ENCODE assay signal across 8 cellular contexts in genomic region chrX:81195712-81196111, GRCh38. TPM values are rescaled to one million over a fixed set of nuclear protein-coding genes. Genes with fewer than 3 reads are reported as not detected.
A peak's percentile ranks its signal among the peaks of the same experiment; 100 is the strongest.
DNase-seq lines count a peak whose midpoint lies in the region; ATAC-seq and TF ChIP-seq lines count a peak whose summit lies in the region.

No MANE protein-coding gene starts in this region.

- POLR2A ChIA-PET in Panc1 (lab: Charles Lee) = no interaction called here

- CTCF ChIA-PET in Panc1 (lab: Charles Lee) = no interaction called here

- no peak overlapping the region for H3K27ac ChIP-seq in Panc1 (ENCODE audit: low read length)

- peaks cover 4% of the 10 kb centered on the region for H3K36me3 Mint-ChIP-seq in activated T-helper 17 cell treated with anti-CD3 and anti-CD28 coated beads, Interleukin-2, amount 50 U/mL, for 72 hours (ENCODE audit: low read depth)

- in situ Hi-C loops in Caki2 (cut with HindIII; ENCODE audit: low pct_unique_long_range_greater_than_20kb, low sequenced_read_pairs) (no loop called here), Panc1 (cut with HindIII; ENCODE audit: low pct_unique_long_range_greater_than_20kb, low sequenced_read_pairs) (no loop called here)

- H3K36me3 ChIP-seq in Panc1 (ENCODE audit: control insufficient read depth, insufficient read depth, low read length) = no peaks in the 10 kb centered on the region

- no peaks in the 10 kb centered on the region for H3K27me3 Mint-ChIP-seq in activated T-helper 17 cell treated with anti-CD3 and anti-CD28 coated beads, Interleukin-2, amount 50 U/mL, for 72 hours

- H3K4me3 Mint-ChIP-seq in activated T-helper 17 cell treated with anti-CD3 and anti-CD28 coated beads, Interleukin-2, amount 50 U/mL, for 72 hours = no peak overlapping the region

- no peaks in the 10 kb centered on the region for H3K4me1 Mint-ChIP-seq in activated T-helper 17 cell treated with anti-CD3 and anti-CD28 coated beads, Interleukin-2, amount 50 U/mL, for 72 hours

- DNase-seq in Caki2 (ENCODE audit: low read depth) (peak; percentile 27), Panc1 (ENCODE audit: low read depth, low spot score) (no peak), globus pallidus (ENCODE audit: low spot score) (peak; percentile 52), retina (peak; percentile 14), ureter (ENCODE audit: low spot score) (no peak)

- no TSS peak for BruUV-seq in Panc1 (replicated peaks; lab: Mats Ljungman, UMichigan)

- peak; percentile 90 for ATAC-seq in GM19455 (IDR thresholded peaks at IDR 0.05; ENCODE audit: unreplicated experiment)
- peak; percentile 81 for ATAC-seq in HG03521 (IDR thresholded peaks at IDR 0.05; ENCODE audit: unreplicated experiment)
- ATAC-seq in Panc1 = peak; percentile 74; the same call in 1 of the 2 replicates
- peak; percentile 63 for ATAC-seq in activated T-helper 17 cell treated with anti-CD3 and anti-CD28 coated beads, Interleukin-2, amount 50 U/mL, for 72 hours (replicated peaks)

- TF ChIP-seq CTCF in Panc1 (IDR thresholded peaks at IDR 0.05) = peak; percentile 75

- H3K4me3 ChIP-seq in Panc1 (ENCODE audit: low read depth in 2 of 2, low read length in 2 of 2) = no peak overlapping the region

- no peak overlapping the region for H3K27ac Mint-ChIP-seq in activated T-helper 17 cell treated with anti-CD3 and anti-CD28 coated beads, Interleukin-2, amount 50 U/mL, for 72 hours

- H3K9me3 Mint-ChIP-seq in activated T-helper 17 cell treated with anti-CD3 and anti-CD28 coated beads, Interleukin-2, amount 50 U/mL, for 72 hours = no peaks in the 10 kb centered on the region

- intact Hi-C loops in Panc1 (cut with micrococcal nuclease; ENCODE audit: unreplicated experiment) = loop anchor here (10.0 kb wide), 1 partner anchor 321 kb away; no protein-coding TSS in a partner anchor

- H3K27me3 ChIP-seq in Panc1 (ENCODE audit: control insufficient read depth, insufficient read depth, low read length) = no peaks in the 10 kb centered on the region

- no peaks in the 10 kb centered on the region for H3K4me1 ChIP-seq in Panc1 (ENCODE audit: control insufficient read depth, insufficient read depth, low read length)

- no peaks in the 10 kb centered on the region for H3K9me3 ChIP-seq in Panc1 (ENCODE audit: control insufficient read depth, insufficient read depth, low read depth, low read length)

RNA-seq across cellular contexts. Expression of gene HMGN5, which starts 6.0 kb away (rescaled TPM):
- total RNA-seq in Caki2 (2014; rRNA removed; shearing (Covaris generic); ENCODE audit: low replicate concordance) = 0.61 and 1.7 TPM in 2 replicates
- 1.5 TPM for total RNA-seq in Panc1 (2021; ENCODE audit: unreplicated experiment)
- 2.0 TPM for polyA plus RNA-seq in Panc1 (2012; ENCODE audit: insufficient read length)
- 1 to 10 TPM; 1.2 to 2.8 TPM for total RNA-seq in activated T-helper 17 cell treated with anti-CD3 and anti-CD28 coated beads, Interleukin-2, amount 50 U/mL, for 72 hours
- total RNA-seq in ureter = 4.6 TPM

RNA-seq across cellular contexts. Expression of gene SH3BGRL, which starts 6.2 kb away (rescaled TPM):
- 42.4 and 44.3 TPM in 2 replicates for total RNA-seq in Caki2 (2014; rRNA removed; shearing (Covaris generic); ENCODE audit: low replicate concordance)
- total RNA-seq in Panc1 (2021; ENCODE audit: unreplicated experiment) (93.2 TPM), ureter (111 TPM)
- 62.3 TPM for polyA plus RNA-seq in Panc1 (2012; ENCODE audit: insufficient read length)
- total RNA-seq in activated T-helper 17 cell treated with anti-CD3 and anti-CD28 coated beads, Interleukin-2, amount 50 U/mL, for 72 hours = 10 to 100 TPM; 36.1 to 46.0 TPM

Comparison
In these comparisons a context has a peak if more than half of its experiments do, and no peak if none do; other contexts are left out.
1. DNase-seq: peak in Caki2 (single experiment), globus pallidus (single experiment) and retina (single experiment); none in Panc1 (single experiment) and ureter (single experiment).
2. Peak in every context shown above with its lines, with median percentiles within 50 percentile points of each other: ATAC-seq.